Comparison of ENCODE assay signal across 26 cellular contexts in genomic region chr2:191838526-191838925, GRCh38. TPM values are rescaled to one million over a fixed set of nuclear protein-coding genes. Genes with fewer than 3 reads are reported as not detected.
"Had no signal": no experiment of that assay in that cellular context is flagged by ENCODE, and none has a peak within 500 bp of the region (broad histone marks: within the 10 kb centered on the region; RNA-seq: fewer than 3 reads in every experiment).

No MANE protein-coding gene starts in this region.

- H3K9me3 ChIP-seq: SJCRH30, SK-N-SH had no signal

- H3K9me2 ChIP-seq: SK-N-SH had no signal

- H3K36me3 ChIP-seq: brain microvascular endothelial cell had no signal

- H3K27me3 ChIP-seq: brain microvascular endothelial cell, SJCRH30 had no signal

- H3K27ac ChIP-seq: brain microvascular endothelial cell, SJCRH30, VCaP had no signal

- H3K4me2 ChIP-seq: SK-N-SH had no signal

- ATAC-seq: activated T-helper 17 cell treated with anti-CD3 and anti-CD28 coated beads, Interleukin-2, amount 50 U/mL, for 72 hours had no signal

- DNase-seq: activated CD4-positive, alpha-beta memory T cell treated with anti-CD3 and anti-CD28 coated beads for 36 hours; activated CD4-positive, alpha-beta T cell treated with anti-CD3 and anti-CD28 coated beads, Interleukin-2, amount 10 ng/mL, durations not matched to agents 7 days and 5 days; activated CD4-positive, CD25-positive, alpha-beta regulatory T cell; activated CD8-positive, alpha-beta memory T cell treated with anti-CD3 and anti-CD28 coated beads for 24 hours; activated gamma-delta T cell; activated naive CD4-positive, alpha-beta T cell treated with anti-CD3 and anti-CD28 coated beads, Interleukin-2, amount 10 ng/mL, durations not matched to agents 7 days and 5 days; activated naive CD8-positive, alpha-beta T cell treated with anti-CD3 and anti-CD28 coated beads for 36 hours; activated T-cell treated with anti-CD3 and anti-CD28 coated beads, Interleukin-2, amount 50 U/mL, for 48 hours; brain microvascular endothelial cell; caudate nucleus; KG1; NCI-H1048; NCI-H146; NCI-H1930; NCI-H2171 treated with DMSO at 0.1 percent for 48 hours; NCI-H345; NCI-H510A; NCI-H526 treated with DMSO at 0.1 percent for 48 hours; NCI-H82; SJCRH30; SK-N-SH; T-helper 1 cell had no signal

- H3K9ac ChIP-seq: SK-N-SH had no signal

- H3K4me3 ChIP-seq: SJCRH30 had no signal

RNA-seq across cellular contexts. Expression of gene CAVIN2, which starts 8.4 kb away (rescaled TPM):
- total RNA-seq: activated CD4-positive, alpha-beta memory T cell treated with anti-CD3 and anti-CD28 coated beads for 36 hours; activated CD4-positive, alpha-beta T cell treated with anti-CD3 and anti-CD28 coated beads, Interleukin-2, amount 10 ng/mL, durations not matched to agents 7 days and 5 days; activated naive CD8-positive, alpha-beta T cell treated with anti-CD3 and anti-CD28 coated beads for 36 hours; RPMI7951; T-helper 2 cell treated with Interferon-gamma antibody and Interleukin-4, amounts not matched to agents 100 ng/mL and 5 ng/mL, for 36 hours had no signal
